In genomic region chr9:33815781-33816180, GRCh38 we compare ENCODE assay signal across 9 cellular contexts. TPM values are rescaled to one million over a fixed set of nuclear protein-coding genes. Genes with fewer than 3 reads are reported as not detected.
DNase-seq lines count a peak whose midpoint lies in the region; TF ChIP-seq lines count a peak whose summit lies in the region.
"Had no signal": no experiment of that assay in that cellular context is flagged by ENCODE, and none has a peak within 500 bp of the region (broad histone marks: within the 10 kb centered on the region; RNA-seq: fewer than 3 reads in every experiment).

No MANE protein-coding gene starts in this region.

- no peak for TF ChIP-seq POLR2A in NB4 (IDR thresholded peaks at IDR 0.05; ENCODE audit: extremely low read depth, insufficient read length)

- H3K27me3 ChIP-seq in BLaER1 treated with 17β-estradiol and CSF1 and Interleukin-3, amounts not matched to agents 10 nM and 100 nM, result no peaks in the 10 kb centered on the region
- H3K27me3 ChIP-seq in duodenal mucosa (ENCODE audit: control insufficient read depth in 1 of 2, insufficient read depth in 2 of 2, low read length in 2 of 2) (no peaks in the 10 kb centered on the region), neutrophil (no peaks in the 10 kb centered on the region)

- peak overlapping the region; percentile 73 to 93 (median 86) for H3K4me2 ChIP-seq in BLaER1 treated with 17β-estradiol and CSF1 and Interleukin-3, amounts not matched to agents 10 nM and 100 nM

- peaks cover 45 to 51% (median 48%) of the 10 kb centered on the region in 10 experiments for H3K4me1 ChIP-seq in BLaER1 treated with 17β-estradiol and CSF1 and Interleukin-3, amounts not matched to agents 10 nM and 100 nM
- peaks cover 37 to 43% of the 10 kb centered on the region in 2 donors for H3K4me1 ChIP-seq in duodenal mucosa (ENCODE audit: control insufficient read depth in 1 of 2, insufficient read depth in 2 of 2, low read length in 2 of 2)
- peaks cover 47 to 53% of the 10 kb centered on the region in 2 experiments for H3K4me1 ChIP-seq in neutrophil (ENCODE audit: control insufficient read depth in 1 of 2, insufficient read depth in 1 of 2, low read depth in 1 of 2, low read length in 1 of 2)

- H3K9me3 ChIP-seq in BLaER1 treated with 17β-estradiol and CSF1 and Interleukin-3, amounts not matched to agents 10 nM and 100 nM (replicated peaks in 1 of 11), result no peaks in the 10 kb centered on the region
- H3K9me3 ChIP-seq in duodenal mucosa (ENCODE audit: control insufficient read depth in 1 of 2, low read length in 2 of 2) (no peaks in the 10 kb centered on the region), neutrophil (no peaks in the 10 kb centered on the region)
- H3K9me3 ChIP-seq: HAP-1 had no signal

- peaks cover 0 to 18% (median 4%) of the 10 kb centered on the region in 11 experiments; a peak in 8 of 22 replicates for H3K36me3 ChIP-seq in BLaER1 treated with 17β-estradiol and CSF1 and Interleukin-3, amounts not matched to agents 10 nM and 100 nM
- no peaks in the 10 kb centered on the region for H3K36me3 ChIP-seq in duodenal mucosa (ENCODE audit: control insufficient read depth in 1 of 2, insufficient read depth in 2 of 2, low read length in 2 of 2)
- H3K36me3 ChIP-seq in neutrophil, result no peaks in the 10 kb centered on the region
- H3K36me3 ChIP-seq: HAP-1 had no signal

- peak overlapping the region in 7 of 10 experiments; percentile 56 to 99 (median 70); a peak in 9 of 20 replicates for H3K4me3 ChIP-seq in BLaER1 treated with 17β-estradiol and CSF1 and Interleukin-3, amounts not matched to agents 10 nM and 100 nM
- H3K4me3 ChIP-seq in NB4 (ENCODE audit: low read depth, low read length), result peak overlapping the region; percentile 63
- H3K4me3 ChIP-seq in duodenal mucosa (ENCODE audit: low read depth in 1 of 2, low read length in 2 of 2), result peak overlapping the region; percentile 72 to 87
- peak overlapping the region; percentile 91 to 98 for H3K4me3 ChIP-seq in neutrophil (ENCODE audit: low read depth in 1 of 2, low read length in 1 of 2)

- H4K20me1 ChIP-seq in BLaER1 treated with 17β-estradiol and CSF1 and Interleukin-3, amounts not matched to agents 10 nM and 100 nM, result peaks cover 15 to 25% (median 22%) of the 10 kb centered on the region in 11 experiments; a peak in 20 of 22 replicates

- TF ChIP-seq CTCF in NB4 (IDR thresholded peaks at IDR 0.05; ENCODE audit: low read depth, low read length) (no peak), neutrophil (IDR thresholded peaks at IDR 0.05) (no peak)

- no peak for DNase-seq in NB4 (ENCODE audit: low read depth)
- no peak for DNase-seq in amniotic stem cell (lab: John Stamatoyannopoulos, UW)
- no peak for DNase-seq in NCI-H1694 (lab: John Stamatoyannopoulos, UW)
- no peak for DNase-seq in cerebellum (ENCODE audit: low spot score)
- DNase-seq in D341Med (ENCODE audit: low spot score), result no peak

- H3K9ac ChIP-seq in BLaER1 treated with 17β-estradiol and CSF1 and Interleukin-3, amounts not matched to agents 10 nM and 100 nM, result peak overlapping the region; percentile 91 to 100 (median 100)
- H3K9ac ChIP-seq in duodenal mucosa (ENCODE audit: low read depth in 1 of 2, low read length in 2 of 2), result peak overlapping the region in 1 of 2 donors; percentile 82

- H3K27ac ChIP-seq in BLaER1 treated with 17β-estradiol and CSF1 and Interleukin-3, amounts not matched to agents 10 nM and 100 nM, result peak overlapping the region; percentile 93 to 100 (median 100)
- H3K27ac ChIP-seq in duodenal mucosa (ENCODE audit: low read depth, low read length) (peak overlapping the region; percentile 99), neutrophil (peak overlapping the region; percentile 96)

RNA-seq across cellular contexts. Expression of gene UBE2R2, which starts 1.2 kb away (rescaled TPM):
- total RNA-seq in cerebellum, result 27.2 TPM

RNA-seq across cellular contexts. Expression of gene PRSS3, which starts 20.4 kb away (rescaled TPM):
- total RNA-seq in cerebellum, result 5.2 TPM
